In the genomic region with DNA sequence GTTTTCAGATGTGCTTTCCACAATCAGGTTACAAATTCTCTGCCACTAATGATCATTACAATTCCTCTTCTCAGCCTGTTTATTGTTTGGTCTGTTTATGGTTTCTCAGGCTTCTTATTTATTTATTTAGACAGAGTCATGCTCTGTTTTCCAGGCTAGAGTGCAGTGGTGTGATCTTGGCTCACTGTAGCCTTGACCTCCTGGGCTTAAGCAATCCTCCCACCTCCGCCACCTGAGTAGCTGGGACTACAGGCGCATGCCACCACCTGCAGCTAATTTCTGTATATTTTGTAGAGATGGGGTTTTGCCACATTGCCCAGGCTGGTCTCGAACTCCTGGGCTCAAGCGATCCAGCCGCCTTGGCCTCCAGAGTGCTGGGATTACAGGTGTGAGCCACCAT, we compare ENCODE assay signal across 22 cellular contexts. TPM values are rescaled to one million over a fixed set of nuclear protein-coding genes. Genes with fewer than 3 reads are reported as not detected.
"Had no signal": no experiment of that assay in that cellular context is flagged by ENCODE, and none has a peak within 500 bp of the region (broad histone marks: within the 10 kb centered on the region; RNA-seq: fewer than 3 reads in every experiment).

No MANE protein-coding gene starts in this region.

- H3K27ac Mint-ChIP-seq: activated CD4-positive, alpha-beta T cell treated with anti-CD3 and anti-CD28 coated beads, Interleukin-2, amount 10 ng/mL, durations not matched to agents 7 days and 5 days; activated naive CD8-positive, alpha-beta T cell treated with anti-CD3 and anti-CD28 coated beads, Interleukin-2, amount 10 ng/mL, durations not matched to agents 7 days and 5 days; activated T-helper 1 cell treated with anti-CD3 and anti-CD28 coated beads, Interleukin-12 subunit alpha, Interleukin-12 subunit beta, Interleukin-2, Interleukin-4 antibody, amounts not matched to agents 30 ng/mL and 10 ng/mL and 1 ng/mL, durations not matched to agents 14 hours and 24 hours and 36 hours had no signal

- H3K9me3 ChIP-seq: left lung, neutrophil, thyroid gland had no signal

- DNase-seq: activated CD4-positive, alpha-beta T cell treated with anti-CD3 and anti-CD28 coated beads, Interleukin-2, amount 10 ng/mL, durations not matched to agents 7 days and 5 days; activated naive CD8-positive, alpha-beta T cell treated with anti-CD3 and anti-CD28 coated beads, Interleukin-2, amount 10 ng/mL, durations not matched to agents 7 days and 5 days; amygdala; caudate nucleus; erythroblast; hypothalamus; left lung; stimulated activated CD4-positive, alpha-beta T cell treated with anti-CD3 and anti-CD28 coated beads, Interleukin-4, amount 100 ng/mL, for 4 hours; stimulated activated naive CD4-positive, alpha-beta T cell; T-cell; T1000; thyroid gland had no signal

- H3K27me3 Mint-ChIP-seq: activated naive CD8-positive, alpha-beta T cell treated with anti-CD3 and anti-CD28 coated beads, Interleukin-2, amount 10 ng/mL, durations not matched to agents 7 days and 5 days had no signal

- H3K9me3 Mint-ChIP-seq: activated CD4-positive, alpha-beta T cell treated with anti-CD3 and anti-CD28 coated beads, Interleukin-2, amount 10 ng/mL, durations not matched to agents 7 days and 5 days; activated naive CD8-positive, alpha-beta T cell treated with anti-CD3 and anti-CD28 coated beads, Interleukin-2, amount 10 ng/mL, durations not matched to agents 7 days and 5 days; activated T-helper 1 cell treated with anti-CD3 and anti-CD28 coated beads, Interleukin-12 subunit alpha, Interleukin-12 subunit beta, Interleukin-2, Interleukin-4 antibody, amounts not matched to agents 30 ng/mL and 10 ng/mL and 1 ng/mL, durations not matched to agents 14 hours and 24 hours and 36 hours; T-cell had no signal

- H3K36me3 Mint-ChIP-seq: T-cell had no signal

- H3K4me3 ChIP-seq: left lung, smooth muscle cell, thyroid gland had no signal

- H3K27ac ChIP-seq: left lung, parathyroid adenoma, thyroid gland had no signal

- H3K36me3 ChIP-seq: left lung, neutrophil, thyroid gland had no signal

- ATAC-seq: activated CD4-positive, CD25-positive, alpha-beta regulatory T cell treated with anti-CD3 and anti-CD28 coated beads, Interleukin-2, amount 50 U/mL, for 24 hours; left lung; sciatic nerve; SK-N-SH treated with all-trans-retinoic acid at 6 μM for 48 hours; T-cell had no signal

- H3K27me3 ChIP-seq: left lung, neutrophil, thyroid gland had no signal

RNA-seq across cellular contexts. Expression of a gene that starts 44.2 kb away (rescaled TPM):
- total RNA-seq: frontal cortex, left lung, myocyte, sciatic nerve, smooth muscle cell, T-cell, urinary bladder had no signal
